23 cellular contexts compared by ENCODE assay signal in the genomic region with DNA sequence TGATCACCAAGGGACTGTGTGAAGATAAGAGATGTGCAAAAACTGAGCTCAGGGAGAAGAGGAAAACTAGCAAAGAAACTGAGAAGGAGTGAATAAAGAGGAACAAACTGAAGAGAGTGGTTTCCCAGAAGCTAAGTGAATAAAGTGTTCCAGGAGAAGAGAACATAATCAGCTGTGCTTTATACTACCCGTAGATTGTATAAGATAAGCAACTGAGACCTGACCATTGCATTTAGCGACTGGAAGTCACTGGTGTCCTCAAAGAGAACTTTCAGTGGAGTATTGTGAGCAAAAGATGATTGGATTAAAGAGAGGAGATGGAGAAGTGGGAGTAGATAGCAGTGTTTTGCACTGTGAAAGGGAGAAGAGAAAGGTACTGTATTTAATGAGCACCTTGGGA. TPM values are rescaled to one million over a fixed set of nuclear protein-coding genes. Genes with fewer than 3 reads are reported as not detected.
DNase-seq lines count a peak whose midpoint lies in the region; FAIRE-seq and TF ChIP-seq lines count a peak whose summit lies in the region.
"Had no signal": no experiment of that assay in that cellular context is flagged by ENCODE, and none has a peak within 500 bp of the region (broad histone marks: within the 10 kb centered on the region; RNA-seq: fewer than 3 reads in every experiment).

No MANE protein-coding gene starts in this region.

- H3K4me2 ChIP-seq in SU-DHL-6 (ENCODE audit: low read depth, low read length, poor library complexity, severe bottlenecking) (peak overlapping the region; percentile 27), GM23248 (ENCODE audit: unreplicated experiment) (no peak overlapping the region)

- in situ Hi-C loops in GM23248 (cut with MboI), result no loop called here

- no peaks in the 10 kb centered on the region for H3K27me3 Mint-ChIP-seq in CD4-positive, alpha-beta memory T cell
- H3K27me3 Mint-ChIP-seq in mesothelial cell of epicardium (ENCODE audit: low read depth), result no peaks in the 10 kb centered on the region
- H3K27me3 Mint-ChIP-seq: activated naive CD8-positive, alpha-beta T cell treated with anti-CD3 and anti-CD28 coated beads, Interleukin-2, amount 50 U/mL, for 24 hours had no signal

- H4K20me1 ChIP-seq in SU-DHL-6 (ENCODE audit: low read depth, low read length) (peaks cover 42% of the 10 kb centered on the region; the same call in 1 of the 2 replicates), GM23248 (ENCODE audit: insufficient read depth) (no peaks in the 10 kb centered on the region)

- peaks cover 34 to 63% (median 52%) of the 10 kb centered on the region in 4 donors for H3K4me1 Mint-ChIP-seq in CD4-positive, alpha-beta memory T cell
- H3K4me1 Mint-ChIP-seq in mesothelial cell of epicardium, result peaks cover 17% of the 10 kb centered on the region

- FAIRE-seq in GM18507 (lab: Jason Lieb, UNC), result peak; percentile 42
- FAIRE-seq: frontal cortex, GM12878, HTR-8/SVneo had no signal

- peak overlapping the region in 4 of 7 donors; percentile 1 to 65 (median 3) for H3K27ac Mint-ChIP-seq in CD4-positive, alpha-beta memory T cell
- peak overlapping the region; percentile 95 for H3K27ac Mint-ChIP-seq in mesothelial cell of epicardium
- H3K27ac Mint-ChIP-seq: activated naive CD8-positive, alpha-beta T cell treated with anti-CD3 and anti-CD28 coated beads, Interleukin-2, amount 50 U/mL, for 24 hours; CD8-positive, alpha-beta T cell had no signal

- 80 to 82% methylated on average over 2 of the region's 2 CpGs for WGBS in GM23248 (ENCODE audit: low coverage in 1 of 2, low lambda C conversion rate in 2 of 2, missing lambda C conversion rate in 2 of 2), 2 experiments

- H3K4me1 ChIP-seq in CD4-positive, alpha-beta memory T cell (ENCODE audit: insufficient read depth, low read length), result peaks cover 31% of the 10 kb centered on the region
- H3K4me1 ChIP-seq in GM23248 (ENCODE audit: insufficient read depth), result peaks cover 22% of the 10 kb centered on the region
- H3K4me1 ChIP-seq: body of pancreas, prostate gland, testis had no signal

- CTCF ChIA-PET in CD4-positive, alpha-beta memory T cell (lab: Charles Lee; ENCODE audit: partially characterized antibody), result interaction anchor here (1.0 to 1.6 kb wide), 4 partner anchors 10 to 17 kb away, joined by 3 to 6 read pairs (median 3); no protein-coding TSS in a partner anchor

- intact Hi-C loops in CD4-positive, alpha-beta memory T cell (cut with micrococcal nuclease), result no loop called here

- no peak overlapping the region for H2AFZ ChIP-seq in SU-DHL-6 (ENCODE audit: low read depth, low read length, severe bottlenecking)
- H2AFZ ChIP-seq in GM23248, result no peak overlapping the region

- H3K27ac ChIP-seq in CD4-positive, alpha-beta memory T cell (ENCODE audit: low read depth, low read length), result no peak overlapping the region
- H3K27ac ChIP-seq in SU-DHL-6 (ENCODE audit: low read depth, low read length) (peak overlapping the region; percentile 36), GM23248 (no peak overlapping the region)
- H3K27ac ChIP-seq: body of pancreas, left ventricle myocardium inferior, prostate gland, testis had no signal

- H3K9ac ChIP-seq in SU-DHL-6 (ENCODE audit: low read length) (no peak overlapping the region), GM23248 (no peak overlapping the region)

- POLR2A ChIA-PET in CD4-positive, alpha-beta memory T cell (lab: Charles Lee; ENCODE audit: partially characterized antibody), result interaction anchor here (1.0 to 2.2 kb wide), 5 partner anchors 9 to 117 kb away, joined by 4 to 7 read pairs (median 5); a partner anchor contains a TSS

- DNase-seq in CD4-positive, alpha-beta memory T cell, result no peak
- DNase-seq in GM18507 (ENCODE audit: extremely low spot score, insufficient read length, low read depth), result no peak
- DNase-seq in mesothelial cell of epicardium (ENCODE audit: low spot score in 2 of 2, unreplicated experiment in 2 of 2), result no peak
- no peak for DNase-seq in GM23248
- DNase-seq in activated naive CD4-positive, alpha-beta T cell (lab: John Stamatoyannopoulos, UW), result no peak
- no peak for DNase-seq in activated gamma-delta T cell treated with Interleukin-2 at 50 U/mL for 16 hours
- DNase-seq: activated CD4-positive, alpha-beta T cell treated with anti-CD3 and anti-CD28 coated beads for 48 hours; activated effector memory CD4-positive, alpha-beta T cell treated with Interleukin-2 at 50 U/mL for 16 hours; activated naive CD8-positive, alpha-beta T cell treated with anti-CD3 and anti-CD28 coated beads, Interleukin-2, amount 50 U/mL, for 24 hours; body of pancreas; CD8-positive, alpha-beta T cell; effector memory CD4-positive, alpha-beta T cell; hippocampal formation; left ventricle myocardium inferior; NCI-H1417 treated with DMSO at 0.1 percent for 48 hours; NCI-H510A; stimulated activated naive CD4-positive, alpha-beta T cell; testis had no signal

- peaks cover 0 to 19% (median 13%) of the 10 kb centered on the region in 8 donors for H3K9me3 Mint-ChIP-seq in CD4-positive, alpha-beta memory T cell
- H3K9me3 Mint-ChIP-seq in mesothelial cell of epicardium, result peaks cover 34% of the 10 kb centered on the region

- no peak overlapping the region for H3K4me3 ChIP-seq in CD4-positive, alpha-beta memory T cell (ENCODE audit: low read length in 2 of 2)
- H3K4me3 ChIP-seq in SU-DHL-6 (ENCODE audit: insufficient read depth, low read length, poor library complexity, severe bottlenecking) (no peak overlapping the region), GM23248 (no peak overlapping the region)
- H3K4me3 ChIP-seq: body of pancreas, GM12878, left ventricle myocardium inferior, prostate gland, testis had no signal

- H3K36me3 Mint-ChIP-seq in CD4-positive, alpha-beta memory T cell, result peaks cover 30 to 31% of the 10 kb centered on the region in 2 donors
- H3K36me3 Mint-ChIP-seq in mesothelial cell of epicardium, result peaks cover 33% of the 10 kb centered on the region

- H3K9me3 ChIP-seq in CD4-positive, alpha-beta memory T cell (ENCODE audit: control insufficient read depth in 1 of 2, low read length in 2 of 2), result peaks cover 0 to 4% of the 10 kb centered on the region in 2 donors
- no peaks in the 10 kb centered on the region for H3K9me3 ChIP-seq in SU-DHL-6 (ENCODE audit: insufficient read depth, low read length)
- H3K9me3 ChIP-seq in GM23248 (ENCODE audit: low read depth), result no peaks in the 10 kb centered on the region
- H3K9me3 ChIP-seq: body of pancreas, prostate gland, testis had no signal

- H3K9me2 ChIP-seq in SU-DHL-6 (replicated peaks; ENCODE audit: insufficient read depth, low read length) (no peaks in the 10 kb centered on the region), GM23248 (ENCODE audit: insufficient read depth) (no peaks in the 10 kb centered on the region)

- no peaks in the 10 kb centered on the region for H3K36me3 ChIP-seq in CD4-positive, alpha-beta memory T cell (ENCODE audit: insufficient read depth, low read length)
- H3K36me3 ChIP-seq in SU-DHL-6 (ENCODE audit: low read length), result peaks cover 17% of the 10 kb centered on the region
- H3K36me3 ChIP-seq in GM23248 (ENCODE audit: low read depth), result no peaks in the 10 kb centered on the region; the same call in none of the 2 replicates
- H3K36me3 ChIP-seq: prostate gland had no signal

- no peaks in the 10 kb centered on the region for H3K27me3 ChIP-seq in CD4-positive, alpha-beta memory T cell (ENCODE audit: insufficient read depth, low read length)
- H3K27me3 ChIP-seq in SU-DHL-6 (ENCODE audit: low read length) (no peaks in the 10 kb centered on the region), GM23248 (replicated peaks; ENCODE audit: insufficient read depth) (no peaks in the 10 kb centered on the region)
- H3K27me3 ChIP-seq: body of pancreas, testis had no signal

- TF ChIP-seq CTCF in SU-DHL-6 (IDR thresholded peaks at IDR 0.05; ENCODE audit: insufficient read depth, low read length, poor library complexity, severe bottlenecking) (no peak), mesothelial cell of epicardium (IDR thresholded peaks at IDR 0.05; ENCODE audit: unreplicated experiment) (no peak)

- H3F3A ChIP-seq in SU-DHL-6 (ENCODE audit: insufficient read depth) (peaks cover 11% of the 10 kb centered on the region; the same call in 1 of the 2 replicates), GM23248 (ENCODE audit: insufficient read depth) (peaks cover 20% of the 10 kb centered on the region)

- peaks cover 99% of the 10 kb centered on the region for H3K79me2 ChIP-seq in SU-DHL-6 (ENCODE audit: insufficient read depth, low read length)
- peaks cover 92% of the 10 kb centered on the region for H3K79me2 ChIP-seq in GM23248 (ENCODE audit: insufficient read depth)

- peak overlapping the region in 6 of 8 donors; percentile 2 to 50 (median 14) for H3K4me3 Mint-ChIP-seq in CD4-positive, alpha-beta memory T cell
- H3K4me3 Mint-ChIP-seq in mesothelial cell of epicardium, result no peak overlapping the region
- H3K4me3 Mint-ChIP-seq: activated naive CD8-positive, alpha-beta T cell treated with anti-CD3 and anti-CD28 coated beads, Interleukin-2, amount 50 U/mL, for 24 hours; CD8-positive, alpha-beta T cell had no signal

RNA-seq across cellular contexts. Expression of a gene that starts 14.6 kb away (rescaled TPM):
- total RNA-seq in CD4-positive, alpha-beta memory T cell, result 10 to 100 TPM; 32.8 to 34.1 TPM
- 10 to 100 TPM; 19.6 to 27.1 TPM for polyA plus RNA-seq in CD4-positive, alpha-beta memory T cell
- total RNA-seq in mesothelial cell of epicardium, result 36.1 to 38.2 TPM (median 37.5 TPM) in 3 replicates
- total RNA-seq in GM23248 (2014; rRNA removed; shearing (Covaris generic)), result 29.9 and 30.2 TPM in 2 replicates
- polyA plus RNA-seq in GM23248 (2016; fragmentation: Nextera tagmentation; extraction: Ambion mirVana), result 22.0 and 23.6 TPM in 2 replicates

RNA-seq across cellular contexts. Expression of a gene that starts 14.9 kb away (rescaled TPM):
- total RNA-seq in CD4-positive, alpha-beta memory T cell, result 10 to 100 TPM; 18.2 to 18.3 TPM
- polyA plus RNA-seq in CD4-positive, alpha-beta memory T cell, result 10 to 100 TPM; 23.2 to 36.6 TPM
- 14.2 to 17.2 TPM (median 16.5 TPM) in 3 replicates for total RNA-seq in mesothelial cell of epicardium
- 9.9 and 17.7 TPM in 2 replicates for total RNA-seq in GM23248 (2014; rRNA removed; shearing (Covaris generic))
- 28.2 and 28.9 TPM in 2 replicates for polyA plus RNA-seq in GM23248 (2016; fragmentation: Nextera tagmentation; extraction: Ambion mirVana)
